8 cellular contexts compared by ENCODE assay signal in the genomic region with DNA sequence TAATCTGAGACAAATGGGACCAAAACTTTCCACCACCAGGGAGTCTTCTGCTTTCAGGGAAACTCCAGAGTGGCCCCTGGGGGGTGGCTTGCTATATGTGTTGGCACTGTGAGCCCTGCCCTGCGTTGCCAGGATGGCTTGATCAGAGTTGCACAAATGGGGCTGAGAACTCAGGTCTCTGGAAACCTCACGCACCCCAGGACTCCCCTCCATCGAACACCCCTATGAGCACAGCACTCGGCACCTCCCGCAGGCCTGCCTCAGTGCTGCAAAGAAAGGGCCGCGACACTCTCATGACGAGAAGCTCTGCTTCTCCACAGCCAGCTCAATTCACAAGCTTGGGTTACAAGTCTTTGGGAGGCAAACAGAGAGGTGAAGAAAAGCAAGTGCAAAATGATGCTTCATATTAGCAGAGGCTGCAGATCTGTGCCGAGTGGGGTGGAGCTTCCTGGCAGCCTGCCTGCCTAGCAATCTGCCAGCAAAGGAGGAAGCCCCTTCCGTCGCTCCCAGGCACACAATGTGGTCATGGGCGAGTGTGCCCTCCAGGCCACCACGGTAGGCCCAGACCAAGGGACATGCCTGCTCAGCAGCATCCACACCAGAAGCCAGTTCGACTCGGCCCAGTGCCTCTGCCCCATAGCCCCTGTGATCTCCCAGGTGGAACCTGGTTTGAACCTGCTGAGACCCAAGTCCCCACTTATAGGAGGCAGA. TPM values are rescaled to one million over a fixed set of nuclear protein-coding genes. Genes with fewer than 3 reads are reported as not detected.
DNase-seq lines count a peak whose midpoint lies in the region; ATAC-seq and TF ChIP-seq lines count a peak whose summit lies in the region.

No MANE protein-coding gene starts in this region.

- H3K27ac Mint-ChIP-seq in activated naive CD8-positive, alpha-beta T cell treated with anti-CD3 and anti-CD28 coated beads for 36 hours: peak overlapping the region; percentile 100

- ATAC-seq in Panc1: 0 out of 2 replicates have a peak, but pooled peaks have one; percentile 9

- H3K4me1 ChIP-seq in Panc1 (ENCODE audit: control insufficient read depth, insufficient read depth, low read length) (peaks cover 100% of the 10 kb centered on the region), right atrium auricular region (peaks cover 0 to 100% of the 10 kb centered on the region in 2 donors), skeletal muscle satellite cell (ENCODE audit: control insufficient read depth, insufficient read depth, low read length) (peaks cover 100% of the 10 kb centered on the region)

- peaks cover 84% of the 10 kb centered on the region for H3K36me3 Mint-ChIP-seq in activated naive CD8-positive, alpha-beta T cell treated with anti-CD3 and anti-CD28 coated beads for 36 hours

- TF ChIP-seq CTCF in BJ (IDR thresholded peaks at IDR 0.05; ENCODE audit: insufficient read depth, low read depth, low read length): peak; percentile 19; the same call in 1 of the 2 replicates
- TF ChIP-seq CTCF in Panc1 (IDR thresholded peaks at IDR 0.05): no peak
- TF ChIP-seq CTCF in right atrium auricular region (IDR thresholded peaks at IDR 0.05): no peak

- no TSS peak for BruUV-seq in Panc1 (replicated peaks; lab: Mats Ljungman, UMichigan)

- peak overlapping the region; percentile 85 for H3K9ac ChIP-seq in skeletal muscle satellite cell (ENCODE audit: low read depth, low read length)

- H3K9me3 ChIP-seq in Panc1 (ENCODE audit: control insufficient read depth, insufficient read depth, low read depth, low read length) (no peaks in the 10 kb centered on the region), right atrium auricular region (no peaks in the 10 kb centered on the region), skeletal muscle satellite cell (replicated peaks; ENCODE audit: low read length) (no peaks in the 10 kb centered on the region)

- peak overlapping the region; percentile 91 for H3K4me3 Mint-ChIP-seq in activated naive CD8-positive, alpha-beta T cell treated with anti-CD3 and anti-CD28 coated beads for 36 hours

- peaks cover 5% of the 10 kb centered on the region for H3K27me3 Mint-ChIP-seq in activated naive CD8-positive, alpha-beta T cell treated with anti-CD3 and anti-CD28 coated beads for 36 hours

- H3K27me3 ChIP-seq in BJ (ENCODE audit: control insufficient read depth, insufficient read depth, low read length) (no peaks in the 10 kb centered on the region), Panc1 (ENCODE audit: control insufficient read depth, insufficient read depth, low read length) (no peaks in the 10 kb centered on the region), right atrium auricular region (no peaks in the 10 kb centered on the region), skeletal muscle satellite cell (ENCODE audit: control insufficient read depth, insufficient read depth, low read length) (no peaks in the 10 kb centered on the region)

- DNase-seq in BJ (ENCODE audit: low read depth) (no peak), H4 (ENCODE audit: low spot score) (peak; percentile 67), Panc1 (ENCODE audit: low read depth, low spot score) (no peak), right atrium auricular region (ENCODE audit: low spot score) (peak; percentile 85), NCI-H774 (lab: John Stamatoyannopoulos, UW) (no peak), NCI-H146 treated with DMSO at 0.1 percent for 48 hours (lab: John Stamatoyannopoulos, UW; ENCODE audit: unreplicated experiment) (no peak)
- peak; percentile 60 for DNase-seq in activated naive CD8-positive, alpha-beta T cell treated with anti-CD3 and anti-CD28 coated beads for 36 hours

- intact Hi-C loops in Panc1 (cut with micrococcal nuclease; ENCODE audit: unreplicated experiment): no loop called here

- peak overlapping the region; percentile 55 for H3K4me2 ChIP-seq in skeletal muscle satellite cell (ENCODE audit: low read length)

- CTCF ChIA-PET in BJ (lab: Yijun Ruan, JAX) (interaction anchor here (0.6 to 2.4 kb wide), 5 partner anchors 15 to 139 kb away, joined by 3 to 8 read pairs (median 3); no protein-coding TSS in a partner anchor), Panc1 (lab: Charles Lee) (no interaction called here)

- peaks cover 41% of the 10 kb centered on the region for H3K36me3 ChIP-seq in BJ (ENCODE audit: control insufficient read depth, insufficient read depth, low read length)
- H3K36me3 ChIP-seq in Panc1 (ENCODE audit: control insufficient read depth, insufficient read depth, low read length): peaks cover 11% of the 10 kb centered on the region
- peaks cover 70% of the 10 kb centered on the region for H3K36me3 ChIP-seq in right atrium auricular region
- H3K36me3 ChIP-seq in skeletal muscle satellite cell (ENCODE audit: insufficient read depth, low read length): peaks cover 80% of the 10 kb centered on the region

- no peaks in the 10 kb centered on the region for H3K9me3 Mint-ChIP-seq in activated naive CD8-positive, alpha-beta T cell treated with anti-CD3 and anti-CD28 coated beads for 36 hours

- H3K27ac ChIP-seq in Panc1 (ENCODE audit: low read length): peak overlapping the region; percentile 89
- peak overlapping the region; percentile 98 to 99 for H3K27ac ChIP-seq in right atrium auricular region

- POLR2A ChIA-PET in BJ (lab: Charles Lee) (interaction anchor here (0.5 to 0.6 kb wide), 2 partner anchors 28 to 52 kb away, joined by 3 to 9 read pairs; no protein-coding TSS in a partner anchor), Panc1 (lab: Charles Lee) (no interaction called here)

- H3K4me1 Mint-ChIP-seq in activated naive CD8-positive, alpha-beta T cell treated with anti-CD3 and anti-CD28 coated beads for 36 hours: peaks cover 100% of the 10 kb centered on the region

- H3K4me3 ChIP-seq in BJ (ENCODE audit: low read depth, low read length): no peak overlapping the region
- no peak overlapping the region for H3K4me3 ChIP-seq in Panc1 (ENCODE audit: low read depth in 2 of 2, low read length in 2 of 2)
- H3K4me3 ChIP-seq in right atrium auricular region: peak overlapping the region in 1 of 2 donors; percentile 9
- peak overlapping the region; percentile 28 for H3K4me3 ChIP-seq in skeletal muscle satellite cell (ENCODE audit: low read length)

- in situ Hi-C loops in Panc1 (cut with HindIII; ENCODE audit: low pct_unique_long_range_greater_than_20kb, low sequenced_read_pairs): no loop called here

RNA-seq across cellular contexts. Expression of gene MYH9, which starts 55.7 kb away (rescaled TPM):
- 262 and 340 TPM in 2 replicates for polyA plus RNA-seq in BJ (2011; rRNA removed)
- 504 and 810 TPM in 2 replicates for polyA minus RNA-seq in BJ (2011; rRNA and poly(A)+ RNA removed)
- total RNA-seq in H4 (2014; rRNA removed; shearing (Covaris generic)): 57.5 and 82.9 TPM in 2 replicates
- 788 TPM for total RNA-seq in Panc1 (2021; ENCODE audit: unreplicated experiment)
- polyA plus RNA-seq in Panc1 (2012; ENCODE audit: insufficient read length): 1,068 TPM
- total RNA-seq in activated naive CD8-positive, alpha-beta T cell treated with anti-CD3 and anti-CD28 coated beads for 36 hours: 100 to 1,000 TPM; 551 to 554 TPM
- 100 to 1,000 TPM; 125 to 229 TPM for total RNA-seq in right atrium auricular region
- total RNA-seq in skeletal muscle satellite cell (2012; rRNA removed): 248 and 329 TPM in 2 replicates

Comparison
In these comparisons a context has a peak if more than half of its experiments do, and no peak if none do; other contexts are left out.
1. DNase-seq: peak in H4 (single experiment), activated naive CD8-positive, alpha-beta T cell treated with anti-CD3 and anti-CD28 coated beads for 36 hours (single experiment) and right atrium auricular region (single experiment); none in BJ (single experiment), Panc1 (single experiment), NCI-H774 (single experiment) and NCI-H146 treated with DMSO at 0.1 percent for 48 hours (single experiment).